17 cellular contexts compared by ENCODE assay signal in the genomic region with DNA sequence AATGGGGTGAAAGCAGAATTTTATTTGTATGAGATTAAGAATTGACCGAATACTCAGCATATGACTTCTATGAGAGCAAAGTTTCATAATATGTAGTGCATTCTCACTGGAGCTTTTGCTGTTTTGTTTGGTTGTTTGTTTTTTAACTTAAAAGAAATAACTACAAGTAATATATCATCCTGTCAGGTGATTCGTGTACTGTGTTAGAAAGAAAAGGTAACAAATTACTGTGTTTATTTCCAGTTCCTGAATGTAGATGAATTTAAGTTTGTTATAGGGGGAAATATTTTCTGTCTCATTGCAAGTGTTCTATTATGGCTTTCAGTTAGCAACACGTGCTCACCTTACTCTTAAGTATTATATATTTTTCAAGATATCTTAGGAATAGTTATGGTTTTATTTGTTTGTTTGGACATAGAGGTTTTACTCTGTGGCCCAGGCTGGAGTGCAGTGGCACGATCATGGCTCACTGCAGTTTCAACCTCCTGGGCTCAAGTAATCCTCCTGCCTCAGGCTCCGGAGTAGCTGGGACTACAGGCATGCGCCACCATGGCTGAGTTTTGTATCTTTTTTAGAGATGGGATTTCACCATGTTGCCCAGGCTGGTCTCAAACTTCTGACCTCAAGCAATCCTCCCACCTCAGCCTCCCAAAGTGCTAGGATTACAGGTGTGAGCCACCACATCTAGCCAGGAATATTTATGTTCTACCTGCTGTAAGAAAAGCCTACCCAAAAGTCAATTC.
"Had no signal": no experiment of that assay in that cellular context is flagged by ENCODE, and none has a peak within 500 bp of the region (broad histone marks: within the 10 kb centered on the region; RNA-seq: fewer than 3 reads in every experiment).

No MANE protein-coding gene starts in this region.

- H3K4me3 Mint-ChIP-seq: effector memory CD8-positive, alpha-beta T cell; natural killer cell; neural crest cell; stimulated activated effector memory CD8-positive, alpha-beta T cell treated with anti-CD3 and anti-CD28 coated beads, Interleukin-12 subunit alpha, Interleukin-12 subunit beta, amount 100 ng/mL, for 72 hours had no signal

- H3K9me3 ChIP-seq: lower lobe of right lung, testis, tibial artery, upper lobe of left lung had no signal

- H3K27me3 ChIP-seq: testis, tibial artery, upper lobe of left lung had no signal

- H3K4me3 ChIP-seq: lower lobe of right lung, testis, tibial artery, upper lobe of left lung had no signal

- H3K9ac ChIP-seq: parathyroid adenoma had no signal

- H3K36me3 ChIP-seq: lower lobe of right lung, tibial artery, upper lobe of left lung had no signal

- H3K9me3 Mint-ChIP-seq: effector memory CD8-positive, alpha-beta T cell; natural killer cell; neural crest cell; stimulated activated effector memory CD8-positive, alpha-beta T cell treated with anti-CD3 and anti-CD28 coated beads, Interleukin-12 subunit alpha, Interleukin-12 subunit beta, amount 100 ng/mL, for 72 hours had no signal

- H2AFZ ChIP-seq: parathyroid adenoma had no signal

- H3K27me3 Mint-ChIP-seq: effector memory CD8-positive, alpha-beta T cell; progenitor cell of endocrine pancreas had no signal

- H3K27ac ChIP-seq: lower lobe of right lung, parathyroid adenoma, testis, tibial artery, upper lobe of left lung had no signal

- DNase-seq: cortex of kidney; effector memory CD8-positive, alpha-beta T cell; left ventricle myocardium superior; lower lobe of right lung; natural killer cell; stimulated activated CD4-positive, alpha-beta T cell treated with anti-CD3 and anti-CD28 coated beads, Interleukin-2, amount 100 ng/mL, for 24 hours; stimulated activated CD4-positive, alpha-beta T cell treated with anti-CD3 and anti-CD28 coated beads, Interleukin-4, amount 100 ng/mL, for 24 hours; stimulated activated naive CD4-positive, alpha-beta T cell treated with Interleukin-2 at 50 U/mL for 16 hours; substantia nigra; testis; tibial artery; upper lobe of left lung had no signal

- H3K27ac Mint-ChIP-seq: effector memory CD8-positive, alpha-beta T cell; progenitor cell of endocrine pancreas; stimulated activated effector memory CD8-positive, alpha-beta T cell treated with anti-CD3 and anti-CD28 coated beads, Interleukin-12 subunit alpha, Interleukin-12 subunit beta, amount 100 ng/mL, for 72 hours had no signal

- ATAC-seq: effector memory CD8-positive, alpha-beta T cell; left ventricle myocardium superior; lower lobe of right lung; natural killer cell; sciatic nerve; stimulated activated effector memory CD8-positive, alpha-beta T cell treated with anti-CD3 and anti-CD28 coated beads, Interleukin-12 subunit alpha, Interleukin-12 subunit beta, amount 100 ng/mL, for 72 hours had no signal

- H3K4me1 ChIP-seq: parathyroid adenoma had no signal

- H3K36me3 Mint-ChIP-seq: natural killer cell; stimulated activated effector memory CD8-positive, alpha-beta T cell treated with anti-CD3 and anti-CD28 coated beads, Interleukin-12 subunit alpha, Interleukin-12 subunit beta, amount 100 ng/mL, for 72 hours had no signal
